ENCODE assay signal across 1 cellular context in the genomic region with DNA sequence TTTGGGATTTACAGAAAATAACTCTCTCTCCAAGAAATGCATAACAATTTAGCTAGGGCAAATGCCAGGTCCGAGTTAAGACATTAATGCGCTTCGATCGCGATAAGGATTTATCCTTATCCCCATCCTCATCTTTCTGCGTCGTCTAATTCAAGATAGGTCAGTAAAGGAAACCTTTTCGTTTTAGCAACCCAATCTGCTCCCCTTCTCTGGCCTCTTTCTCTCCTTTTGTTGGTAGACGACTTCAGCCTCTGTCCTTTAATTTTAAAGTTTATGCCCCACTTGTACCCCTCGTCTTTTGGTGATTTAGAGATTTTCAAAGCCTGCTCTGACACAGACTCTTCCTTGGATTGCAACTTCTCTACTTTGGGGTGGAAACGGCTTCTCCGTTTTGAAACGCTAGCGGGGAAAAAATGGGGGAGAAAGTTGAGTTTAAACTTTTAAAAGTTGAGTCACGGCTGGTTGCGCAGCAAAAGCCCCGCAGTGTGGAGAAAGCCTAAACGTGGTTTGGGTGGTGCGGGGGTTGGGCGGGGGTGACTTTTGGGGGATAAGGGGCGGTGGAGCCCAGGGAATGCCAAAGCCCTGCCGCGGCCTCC.
TF ChIP-seq lines count a peak whose summit lies in the region.

No MANE protein-coding gene starts in this region.

TF ChIP-seq in A549, 52 proteins besides CTCF, POLR2A, EP300 and RAD21 (continued from another document):
- TF ChIP-seq, protein P1, sequence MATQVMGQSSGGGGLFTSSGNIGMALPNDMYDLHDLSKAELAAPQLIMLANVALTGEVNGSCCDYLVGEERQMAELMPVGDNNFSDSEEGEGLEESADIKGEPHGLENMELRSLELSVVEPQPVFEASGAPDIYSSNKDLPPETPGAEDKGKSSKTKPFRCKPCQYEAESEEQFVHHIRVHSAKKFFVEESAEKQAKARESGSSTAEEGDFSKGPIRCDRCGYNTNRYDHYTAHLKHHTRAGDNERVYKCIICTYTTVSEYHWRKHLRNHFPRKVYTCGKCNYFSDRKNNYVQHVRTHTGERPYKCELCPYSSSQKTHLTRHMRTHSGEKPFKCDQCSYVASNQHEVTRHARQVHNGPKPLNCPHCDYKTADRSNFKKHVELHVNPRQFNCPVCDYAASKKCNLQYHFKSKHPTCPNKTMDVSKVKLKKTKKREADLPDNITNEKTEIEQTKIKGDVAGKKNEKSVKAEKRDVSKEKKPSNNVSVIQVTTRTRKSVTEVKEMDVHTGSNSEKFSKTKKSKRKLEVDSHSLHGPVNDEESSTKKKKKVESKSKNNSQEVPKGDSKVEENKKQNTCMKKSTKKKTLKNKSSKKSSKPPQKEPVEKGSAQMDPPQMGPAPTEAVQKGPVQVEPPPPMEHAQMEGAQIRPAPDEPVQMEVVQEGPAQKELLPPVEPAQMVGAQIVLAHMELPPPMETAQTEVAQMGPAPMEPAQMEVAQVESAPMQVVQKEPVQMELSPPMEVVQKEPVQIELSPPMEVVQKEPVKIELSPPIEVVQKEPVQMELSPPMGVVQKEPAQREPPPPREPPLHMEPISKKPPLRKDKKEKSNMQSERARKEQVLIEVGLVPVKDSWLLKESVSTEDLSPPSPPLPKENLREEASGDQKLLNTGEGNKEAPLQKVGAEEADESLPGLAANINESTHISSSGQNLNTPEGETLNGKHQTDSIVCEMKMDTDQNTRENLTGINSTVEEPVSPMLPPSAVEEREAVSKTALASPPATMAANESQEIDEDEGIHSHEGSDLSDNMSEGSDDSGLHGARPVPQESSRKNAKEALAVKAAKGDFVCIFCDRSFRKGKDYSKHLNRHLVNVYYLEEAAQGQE (IDR thresholded peaks at IDR 0.05), result no peak
- TF ChIP-seq CEBPB (IDR thresholded peaks at IDR 0.05), result no peak
- no peak for TF ChIP-seq NPAS2 (CRISPR knock-in tag; IDR thresholded peaks at IDR 0.05; ENCODE audit: borderline replicate concordance)
- no peak for TF ChIP-seq RCOR1 (IDR thresholded peaks at IDR 0.05; ENCODE audit: low read depth, low read length)
- TF ChIP-seq, protein P2, sequence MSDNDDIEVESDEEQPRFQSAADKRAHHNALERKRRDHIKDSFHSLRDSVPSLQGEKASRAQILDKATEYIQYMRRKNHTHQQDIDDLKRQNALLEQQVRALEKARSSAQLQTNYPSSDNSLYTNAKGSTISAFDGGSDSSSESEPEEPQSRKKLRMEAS (IDR thresholded peaks at IDR 0.05), result no peak
- no peak for TF ChIP-seq HOXA7 (CRISPR knock-in tag; IDR thresholded peaks at IDR 0.05)
